16 cellular contexts compared by ENCODE assay signal in the genomic region with DNA sequence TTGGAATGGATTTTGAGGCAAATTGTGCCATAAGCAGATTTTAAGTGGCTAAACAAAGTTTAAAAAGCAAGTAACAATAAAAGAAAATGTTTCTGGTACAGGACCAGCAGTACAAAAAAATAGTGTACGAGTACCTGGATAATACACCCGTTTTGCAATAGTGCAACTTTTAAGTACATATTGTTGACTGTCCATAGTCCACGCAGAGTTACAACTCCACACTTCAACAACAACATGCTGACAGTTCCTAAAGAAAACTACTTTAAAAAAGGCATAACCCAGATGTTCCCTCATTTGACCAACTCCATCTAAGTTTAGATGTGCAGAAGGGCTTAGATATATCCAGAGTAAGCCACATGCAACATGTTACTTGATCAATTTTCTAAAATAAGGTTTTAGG. TPM values are rescaled to one million over a fixed set of nuclear protein-coding genes. Genes with fewer than 3 reads are reported as not detected.
DNase-seq lines count a peak whose midpoint lies in the region; ATAC-seq, FAIRE-seq and TF ChIP-seq lines count a peak whose summit lies in the region.
"Had no signal": no experiment of that assay in that cellular context is flagged by ENCODE, and none has a peak within 500 bp of the region (broad histone marks: within the 10 kb centered on the region; RNA-seq: fewer than 3 reads in every experiment).

No MANE protein-coding gene starts in this region.

- no peaks in the 10 kb centered on the region for H3K27me3 Mint-ChIP-seq in CD4-positive, alpha-beta T cell

- H3K36me3 ChIP-seq in HCT116 (ENCODE audit: control insufficient read depth in 1 of 2, insufficient read depth in 2 of 2, low read length in 2 of 2) (peaks cover 30 to 46% of the 10 kb centered on the region in 2 experiments), PC-9 (ENCODE audit: low read depth) (peaks cover 67% of the 10 kb centered on the region), H1 (ENCODE audit: control insufficient read depth in 2 of 4, insufficient read depth in 4 of 4, low read length in 3 of 4) (peaks cover 6 to 52% (median 35%) of the 10 kb centered on the region in 4 experiments), smooth muscle cell (ENCODE audit: low read depth) (peaks cover 27% of the 10 kb centered on the region), right atrium auricular region (peaks cover 57% of the 10 kb centered on the region)

- CTCF ChIA-PET in HCT116 (lab: Charles Lee): no interaction called here
- CTCF ChIA-PET in PC-9 (lab: Charles Lee): no interaction called here
- CTCF ChIA-PET in H1 (lab: Charles Lee; ENCODE audit: partially characterized antibody): no interaction called here
- CTCF ChIA-PET in CD4-positive, alpha-beta T cell (lab: Charles Lee): no interaction called here

- no peak for TF ChIP-seq RAD21 in HCT116 (IDR thresholded peaks at IDR 0.05; ENCODE audit: low read depth)
- TF ChIP-seq RAD21 in H1 (IDR thresholded peaks at IDR 0.05 in 1 of 2, conservative IDR thresholded peaks at IDR 0.05 in 1 of 2; ENCODE audit: low read depth in 2 of 2, low read length in 2 of 2): no peak

- H4K20me1 ChIP-seq in HCT116 (ENCODE audit: insufficient read depth) (peaks cover 26% of the 10 kb centered on the region; the same call in 1 of the 2 replicates), PC-9 (ENCODE audit: insufficient read depth) (peaks cover 64% of the 10 kb centered on the region), H1 (replicated peaks in 1 of 2; ENCODE audit: control insufficient read depth in 1 of 2, insufficient read depth in 2 of 2, low read length in 2 of 2) (peaks cover 3 to 10% of the 10 kb centered on the region in 2 experiments), smooth muscle cell (ENCODE audit: low read depth) (peaks cover 62% of the 10 kb centered on the region)

- POLR2A ChIA-PET in HCT116 (lab: Charles Lee): no interaction called here
- POLR2A ChIA-PET in PC-9 (lab: Charles Lee; ENCODE audit: unreplicated experiment): no interaction called here
- POLR2A ChIA-PET in H1 (lab: Charles Lee; ENCODE audit: partially characterized antibody): no interaction called here
- POLR2A ChIA-PET in CD4-positive, alpha-beta T cell (lab: Charles Lee): no interaction called here

- ATAC-seq in HCT116: no peak
- no peak for ATAC-seq in CD4-positive, alpha-beta T cell (ENCODE audit: poor library complexity)
- ATAC-seq: GM23338 had no signal

- peaks cover 0 to 6% of the 10 kb centered on the region in 2 experiments; a peak in 2 of 4 replicates for H3K4me1 ChIP-seq in HCT116 (ENCODE audit: control insufficient read depth in 1 of 2, insufficient read depth in 2 of 2, low read length in 2 of 2)
- H3K4me1 ChIP-seq in PC-9 (replicated peaks; ENCODE audit: insufficient read depth): no peaks in the 10 kb centered on the region; the same call in 1 of the 2 replicates
- H3K4me1 ChIP-seq in H1 (replicated peaks in 1 of 4; ENCODE audit: control insufficient read depth in 3 of 4, insufficient read depth in 4 of 4, low read length in 3 of 4): no peaks in the 10 kb centered on the region
- H3K4me1 ChIP-seq in smooth muscle cell (ENCODE audit: low read depth): no peaks in the 10 kb centered on the region
- peaks cover 0 to 15% of the 10 kb centered on the region in 2 donors for H3K4me1 ChIP-seq in right atrium auricular region
- H3K4me1 ChIP-seq: SJCRH30 had no signal

- H2AFZ ChIP-seq in HCT116 (ENCODE audit: low read depth, low read length, poor library complexity, severe bottlenecking) (no peak overlapping the region), PC-9 (no peak overlapping the region), H1 (ENCODE audit: low read length) (no peak overlapping the region), smooth muscle cell (ENCODE audit: low read depth) (no peak overlapping the region)
- H2AFZ ChIP-seq: GM23338 had no signal

- no peak overlapping the region for H2BK5ac ChIP-seq in H1 (ENCODE audit: low read depth, low read length)

- no peak overlapping the region for H3K27ac Mint-ChIP-seq in CD4-positive, alpha-beta T cell
- H3K27ac Mint-ChIP-seq: GM23338 had no signal

- WGBS in H1 (ENCODE audit: extremely low coverage in 1 of 2, insufficient coverage in 1 of 2, insufficient read length in 1 of 2, insufficient replicate concordance in 2 of 2, low coverage in 1 of 2, low lambda C conversion rate in 2 of 2, missing lambda C conversion rate in 1 of 2), 2 experiments: 94% methylated on average over 3 of the region's 3 CpGs; no CpG with 5 or more reads in 1 of the 2 experiments
- 98% methylated on average over 3 of the region's 3 CpGs for WGBS in smooth muscle cell (ENCODE audit: low lambda C conversion rate)

- H3K9me3 ChIP-seq in HCT116 (ENCODE audit: control insufficient read depth in 1 of 2, insufficient read depth in 1 of 2, low read depth in 1 of 2, low read length in 2 of 2) (no peaks in the 10 kb centered on the region), PC-9 (ENCODE audit: insufficient read depth, low read depth) (no peaks in the 10 kb centered on the region), H1 (ENCODE audit: insufficient read depth in 2 of 2, low read depth in 1 of 2, low read length in 1 of 2) (no peaks in the 10 kb centered on the region), smooth muscle cell (replicated peaks; ENCODE audit: low read depth) (no peaks in the 10 kb centered on the region), right atrium auricular region (no peaks in the 10 kb centered on the region)
- no peaks in the 10 kb centered on the region for H3K9me3 ChIP-seq in CD4-positive, alpha-beta T cell (ENCODE audit: control insufficient read depth, low read length)
- H3K9me3 ChIP-seq: SJCRH30 had no signal

- H3K18ac ChIP-seq in H1 (ENCODE audit: extremely low read depth, low read length): no peak overlapping the region

- H3K4me3 ChIP-seq in HCT116 (replicated peaks in 1 of 2; ENCODE audit: low read depth in 1 of 2, low read length in 2 of 2): no peak overlapping the region
- H3K4me3 ChIP-seq in PC-9: no peak overlapping the region
- H3K4me3 ChIP-seq in H1 (ENCODE audit: extremely low read depth in 1 of 4, insufficient read depth in 2 of 4, low read depth in 3 of 4, low read length in 4 of 4): no peak overlapping the region
- H3K4me3 ChIP-seq in smooth muscle cell: no peak overlapping the region
- H3K4me3 ChIP-seq in right atrium auricular region: no peak overlapping the region
- H3K4me3 ChIP-seq: GM23338, SJCRH30 had no signal

- H3F3A ChIP-seq in PC-9 (ENCODE audit: insufficient read depth, low read depth): peaks cover 97% of the 10 kb centered on the region
- H3F3A ChIP-seq in smooth muscle cell (ENCODE audit: low read depth): peaks cover 53% of the 10 kb centered on the region

- H2BK15ac ChIP-seq in H1 (ENCODE audit: low read length): no peak overlapping the region

- H3K56ac ChIP-seq in H1 (replicated peaks; ENCODE audit: insufficient read length, low read depth, low read length): no peak overlapping the region

- TF ChIP-seq POLR2A in HCT116 (IDR thresholded peaks at IDR 0.05; ENCODE audit: borderline replicate concordance, extremely low read depth, insufficient read depth, insufficient read length) (no peak), H1 (IDR thresholded peaks at IDR 0.05; ENCODE audit: control extremely low read depth in 1 of 2, low read depth in 2 of 2, low read length in 2 of 2) (no peak)

- H3K14ac ChIP-seq in H1 (ENCODE audit: insufficient read length): no peak overlapping the region

- H2AK5ac ChIP-seq in H1 (ENCODE audit: low read depth, low read length): no peak overlapping the region

- H3K27ac ChIP-seq in HCT116 (ENCODE audit: low read depth, low read length) (no peak overlapping the region), PC-9 (peak overlapping the region; percentile 48), H1 (ENCODE audit: low read depth, low read length) (no peak overlapping the region), smooth muscle cell (ENCODE audit: low read depth) (peak overlapping the region; percentile 31), right atrium auricular region (no peak overlapping the region)
- H3K27ac ChIP-seq in CD4-positive, alpha-beta T cell (ENCODE audit: low read depth, low read length): no peak overlapping the region
- H3K27ac ChIP-seq: C4-2B, KMS-11, SJCRH30 had no signal

- RAD21 ChIA-PET in HCT116 (lab: Charles Lee; ENCODE audit: low non-redundant PET in 1 of 2, low total read pairs in 2 of 2, uncharacterized antibody in 2 of 2, unreplicated experiment in 2 of 2): no interaction called here

- FAIRE-seq in H1 (lab: Jason Lieb, UNC): no peak

- no peak overlapping the region for H3K23ac ChIP-seq in H1 (ENCODE audit: insufficient read length)

- BruUV-seq in HCT116 (replicated peaks; lab: Mats Ljungman, UMichigan) (TSS peak; percentile 53), PC-9 (replicated peaks; lab: Mats Ljungman, UMichigan) (TSS peak; percentile 6)

- no peak overlapping the region for H4K5ac ChIP-seq in H1 (ENCODE audit: insufficient read length, low read depth, low read length)

- no peak for TF ChIP-seq EP300 in H1 (IDR thresholded peaks at IDR 0.05; ENCODE audit: borderline replicate concordance in 1 of 2, low read depth in 2 of 2, low read length in 2 of 2)

- peaks cover 91% of the 10 kb centered on the region for H3K36me3 Mint-ChIP-seq in CD4-positive, alpha-beta T cell (ENCODE audit: low read depth)

- no peak for TF ChIP-seq CTCF in HCT116 (IDR thresholded peaks at IDR 0.05 in 2 of 3, conservative IDR thresholded peaks at IDR 0.05 in 1 of 3; ENCODE audit: borderline replicate concordance in 1 of 3, insufficient read depth in 1 of 3, low read depth in 2 of 3, low read length in 2 of 3)
- no peak for TF ChIP-seq CTCF in PC-9 (conservative IDR thresholded peaks at IDR 0.05)
- no peak for TF ChIP-seq CTCF in H1 (IDR thresholded peaks at IDR 0.05; ENCODE audit: control extremely low read depth in 1 of 3, insufficient read depth in 1 of 3, low read depth in 1 of 3, low read length in 3 of 3)
- no peak for TF ChIP-seq CTCF in smooth muscle cell (IDR thresholded peaks at IDR 0.05; ENCODE audit: borderline replicate concordance, insufficient read depth, poor library complexity, severe bottlenecking)
- no peak for TF ChIP-seq CTCF in right atrium auricular region (IDR thresholded peaks at IDR 0.05)
- TF ChIP-seq CTCF in CD4-positive, alpha-beta T cell (IDR thresholded peaks at IDR 0.05): no peak

- no peak overlapping the region for H4K91ac ChIP-seq in H1 (replicated peaks; ENCODE audit: insufficient read length, low read length)

- peaks cover 27% of the 10 kb centered on the region for H3K4me1 Mint-ChIP-seq in CD4-positive, alpha-beta T cell (ENCODE audit: low read depth)

- H3K4ac ChIP-seq in H1 (replicated peaks; ENCODE audit: insufficient read length, low read depth, low read length): no peak overlapping the region

- peaks cover 48% of the 10 kb centered on the region for H3K79me2 ChIP-seq in HCT116 (ENCODE audit: insufficient read depth, low read length)
- H3K79me2 ChIP-seq in PC-9 (ENCODE audit: low read depth): peaks cover 58% of the 10 kb centered on the region
- H3K79me2 ChIP-seq in H1 (ENCODE audit: control insufficient read depth in 1 of 2, insufficient read depth in 2 of 2, low read length in 2 of 2): peaks cover 7 to 30% of the 10 kb centered on the region in 2 experiments; a peak in 3 of 4 replicates
- peaks cover 36% of the 10 kb centered on the region for H3K79me2 ChIP-seq in smooth muscle cell (ENCODE audit: low read depth)

- intact Hi-C loops in HCT116 (cut with micrococcal nuclease) (no loop called here), PC-9 (cut with micrococcal nuclease; ENCODE audit: unreplicated experiment) (no loop called here)
- intact Hi-C loops in CD4-positive, alpha-beta T cell (cut with DNase I, micrococcal nuclease): no loop called here

- H2BK120ac ChIP-seq in H1 (replicated peaks; ENCODE audit: low read depth, low read length): no peak overlapping the region

- no peaks in the 10 kb centered on the region for H3K79me1 ChIP-seq in H1 (ENCODE audit: low read depth, low read length)

- DNase-seq in HCT116 (ENCODE audit: low read depth, low spot score): no peak
- peak in 1 of 2 experiments; percentile 5 for DNase-seq in PC-9
- DNase-seq in H1 (ENCODE audit: low read depth in 1 of 2, low spot score in 2 of 2): no peak
- no peak for DNase-seq in smooth muscle cell (lab: John Stamatoyannopoulos, UW; ENCODE audit: unreplicated experiment)
- DNase-seq in right atrium auricular region (ENCODE audit: low spot score): no peak
- no peak for DNase-seq in CD4-positive, alpha-beta T cell
- no peak for DNase-seq in anterior cingulate cortex (lab: John Stamatoyannopoulos, UW)
- DNase-seq: AML-193, NCI-H1417 treated with DMSO at 0.1 percent for 48 hours, NCI-H1930, NCI-H345, NCI-H524 treated with DMSO at 0.1 percent for 48 hours, SJCRH30 had no signal

- H3K4me2 ChIP-seq in HCT116 (ENCODE audit: low read length) (no peak overlapping the region), PC-9 (no peak overlapping the region), H1 (ENCODE audit: insufficient read depth in 1 of 2, low read depth in 2 of 2, low read length in 2 of 2) (no peak overlapping the region), smooth muscle cell (no peak overlapping the region)
- H3K4me2 ChIP-seq: GM23338, KMS-11 had no signal

- H3K4me3 Mint-ChIP-seq in CD4-positive, alpha-beta T cell: no peak overlapping the region
- H3K4me3 Mint-ChIP-seq: GM23338 had no signal

- H3K9me2 ChIP-seq in HCT116 (ENCODE audit: insufficient read depth) (no peaks in the 10 kb centered on the region), PC-9 (ENCODE audit: insufficient read depth) (no peaks in the 10 kb centered on the region)

- no peak overlapping the region for H2BK20ac ChIP-seq in H1 (ENCODE audit: low read length)

- H4K8ac ChIP-seq in H1 (ENCODE audit: extremely low read depth, insufficient read depth, low read length): no peak overlapping the region; the same call in 1 of the 2 replicates

- H3K9me3 Mint-ChIP-seq in CD4-positive, alpha-beta T cell: no peaks in the 10 kb centered on the region
- H3K9me3 Mint-ChIP-seq: GM23338 had no signal

- H3K9ac ChIP-seq in HCT116 (ENCODE audit: low read length): no peak overlapping the region
- no peak overlapping the region for H3K9ac ChIP-seq in H1 (replicated peaks in 1 of 4; ENCODE audit: extremely low read depth in 1 of 4, low read depth in 3 of 4, low read length in 3 of 4)
- H3K9ac ChIP-seq in smooth muscle cell (ENCODE audit: low read depth): no peak overlapping the region
- H3K9ac ChIP-seq: KMS-11 had no signal

- H3K23me2 ChIP-seq in H1 (ENCODE audit: low read depth, low read length): no peaks in the 10 kb centered on the region

- no peak overlapping the region for H2BK12ac ChIP-seq in H1 (ENCODE audit: low read depth, low read length)

- H3K27me3 ChIP-seq in HCT116 (ENCODE audit: insufficient read depth, low read length) (no peaks in the 10 kb centered on the region), PC-9 (ENCODE audit: insufficient read depth, low read depth) (no peaks in the 10 kb centered on the region), H1 (replicated peaks in 1 of 4; ENCODE audit: control insufficient read depth in 3 of 4, extremely low read depth in 1 of 4, insufficient read depth in 3 of 4, low read length in 3 of 4) (no peaks in the 10 kb centered on the region), smooth muscle cell (ENCODE audit: low read depth) (no peaks in the 10 kb centered on the region), right atrium auricular region (no peaks in the 10 kb centered on the region)
- H3K27me3 ChIP-seq in CD4-positive, alpha-beta T cell (ENCODE audit: control insufficient read depth, insufficient read depth, low read length): no peaks in the 10 kb centered on the region
- H3K27me3 ChIP-seq: SJCRH30 had no signal

RNA-seq across cellular contexts. Expression of a gene that starts 5.1 kb away (rescaled TPM):
- 10.6 TPM for total RNA-seq in HCT116 (2021; ENCODE audit: unreplicated experiment)
- 8.5 and 9.6 TPM in 2 replicates for polyA plus RNA-seq in HCT116 (2012)
- total RNA-seq in PC-9 (2021): 6.5 and 8.7 TPM in 2 replicates
- 0.27 and 0.28 TPM in 2 replicates for total RNA-seq in H1 (2021; fragmentation: NEBNext Ultra II Directional; extraction: Animal tissue kit (Norgen Biotek cat#: 25700))
- polyA plus RNA-seq in H1 (2011; rRNA removed): not detected in 2 replicates
- not detected for polyA plus RNA-seq in H1 (2011; cell fraction: cytosol; rRNA removed)
- 0.20 TPM for polyA plus RNA-seq in H1 (2011; cell fraction: nucleus; rRNA removed)
- polyA plus RNA-seq in H1 (2012, experiment 1 of 2): 0.21 TPM in 1 of 4 replicates, not detected in the others
- not detected for polyA plus RNA-seq in H1 (2012, experiment 2 of 2)
- polyA plus RNA-seq in H1 (2013, experiment 1 of 2): 0.08 TPM
- 0.11 TPM for polyA plus RNA-seq in H1 (2013, experiment 2 of 2)
- not detected in 2 replicates for polyA minus RNA-seq in H1 (2011; rRNA and poly(A)+ RNA removed)
- polyA minus RNA-seq in H1 (2011; cell fraction: cytosol; rRNA and poly(A)+ RNA removed): not detected
- polyA minus RNA-seq in H1 (2011; cell fraction: nucleus; rRNA and poly(A)+ RNA removed): 0.90 TPM
- total RNA-seq in smooth muscle cell: 0.36 and 0.54 TPM in 2 replicates
- 1.9 TPM in 1 of 2 replicates, not detected in the other for polyA plus RNA-seq in smooth muscle cell
- total RNA-seq in right atrium auricular region: not detected
- not detected for total RNA-seq in CD4-positive, alpha-beta T cell
- polyA plus RNA-seq: GM23338 had no signal

RNA-seq across cellular contexts. Expression of a gene that starts 16.1 kb away (rescaled TPM):
- 405 TPM for total RNA-seq in HCT116 (2021; ENCODE audit: unreplicated experiment)
- 237 and 308 TPM in 2 replicates for polyA plus RNA-seq in HCT116 (2012)
- total RNA-seq in PC-9 (2021): 726 and 781 TPM in 2 replicates
- total RNA-seq in H1 (2021; fragmentation: NEBNext Ultra II Directional; extraction: Animal tissue kit (Norgen Biotek cat#: 25700)): 456 and 476 TPM in 2 replicates
- 137 and 333 TPM in 2 replicates for polyA plus RNA-seq in H1 (2011; rRNA removed)
- 433 TPM for polyA plus RNA-seq in H1 (2011; cell fraction: cytosol; rRNA removed)
- 26.8 TPM for polyA plus RNA-seq in H1 (2011; cell fraction: nucleus; rRNA removed)
- 289 to 574 TPM (median 317 TPM) in 4 replicates for polyA plus RNA-seq in H1 (2012, experiment 1 of 2)
- 276 TPM for polyA plus RNA-seq in H1 (2012, experiment 2 of 2)
- polyA plus RNA-seq in H1 (2013, experiment 1 of 2): 270 TPM
- 276 TPM for polyA plus RNA-seq in H1 (2013, experiment 2 of 2)
- 58.3 and 61.2 TPM in 2 replicates for polyA minus RNA-seq in H1 (2011; rRNA and poly(A)+ RNA removed)
- 82.9 TPM for polyA minus RNA-seq in H1 (2011; cell fraction: cytosol; rRNA and poly(A)+ RNA removed)
- 70.2 TPM for polyA minus RNA-seq in H1 (2011; cell fraction: nucleus; rRNA and poly(A)+ RNA removed)
- 937 and 981 TPM in 2 replicates for total RNA-seq in smooth muscle cell
- polyA plus RNA-seq in smooth muscle cell: 930 and 1,035 TPM in 2 replicates
- 100 to 1,000 TPM; 435 to 481 TPM for total RNA-seq in right atrium auricular region
- 100 to 1,000 TPM; 152 to 155 TPM for total RNA-seq in CD4-positive, alpha-beta T cell

Comparison
In these comparisons a context has a peak if more than half of its experiments do, and no peak if none do; other contexts are left out.
1. H3K27ac ChIP-seq: peak in PC-9 (single experiment) and smooth muscle cell (single experiment); none in HCT116 (single experiment), H1 (single experiment), right atrium auricular region (0 of 2) and CD4-positive, alpha-beta T cell (single experiment).